1 cellular context compared by ENCODE assay signal in the genomic region with DNA sequence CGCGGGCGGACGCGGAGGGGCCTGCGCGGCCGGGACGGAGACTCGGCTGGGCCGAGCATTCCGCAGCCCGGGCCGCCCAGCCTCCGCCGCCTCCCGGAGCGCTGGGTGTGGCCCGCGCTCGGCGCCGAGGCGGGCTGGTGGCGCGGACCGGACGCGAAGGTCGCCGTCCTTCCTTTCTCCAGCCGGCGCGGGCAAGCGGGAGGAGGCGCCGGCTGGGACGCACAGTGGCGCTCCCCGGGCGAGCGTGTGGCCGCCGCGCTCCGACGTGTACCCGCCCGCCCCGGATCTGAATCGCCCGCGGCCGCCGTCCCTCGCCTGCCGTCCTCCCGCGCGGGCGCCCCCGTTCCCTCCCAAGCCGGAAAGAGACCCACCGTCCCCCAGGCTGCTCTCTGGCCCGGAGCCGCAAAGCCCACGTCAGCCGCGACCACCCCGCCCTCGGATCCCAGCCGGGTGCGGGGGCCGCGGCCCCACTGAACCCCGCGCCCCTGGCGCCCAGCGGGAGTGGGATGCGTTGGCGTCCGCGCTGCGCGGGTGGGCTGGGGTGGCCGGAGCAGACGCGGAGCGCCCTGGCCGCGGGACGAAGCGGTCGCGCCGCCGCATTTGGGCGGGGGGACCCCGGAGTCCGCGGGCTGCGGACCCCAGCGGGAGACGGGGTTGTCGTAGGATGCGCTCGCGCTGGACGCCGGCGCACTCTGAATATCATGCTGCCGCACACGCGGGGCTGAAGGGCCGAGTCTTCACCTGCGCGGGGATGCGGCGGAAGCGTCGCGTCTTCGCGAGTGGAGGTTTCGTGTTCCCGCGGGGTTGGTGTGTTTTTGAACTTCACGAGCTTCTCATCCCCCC.
TF ChIP-seq lines count a peak whose summit lies in the region.

No MANE protein-coding gene starts in this region.

TF ChIP-seq in IMR-90, 13 proteins besides CTCF, POLR2A, EP300 and RAD21:
- TF ChIP-seq MAZ (IDR thresholded peaks at IDR 0.05; ENCODE audit: borderline replicate concordance, low read depth, low read length) (0 out of 2 replicates have a peak, but pooled peaks have one; percentile 17), CHD1 (IDR thresholded peaks at IDR 0.05; ENCODE audit: low read depth, low read length) (no peak), FOS (IDR thresholded peaks at IDR 0.05; ENCODE audit: low read depth, low read length) (no peak), RCOR1 (IDR thresholded peaks at IDR 0.05; ENCODE audit: insufficient replicate concordance, low read length) (no peak), SMC3 (IDR thresholded peaks at IDR 0.05; ENCODE audit: low read depth, low read length) (no peak), RFX5 (IDR thresholded peaks at IDR 0.05; ENCODE audit: low read depth, low read length) (no peak), USF2 (IDR thresholded peaks at IDR 0.05; ENCODE audit: low read depth, low read length) (no peak), MXI1 (IDR thresholded peaks at IDR 0.05; ENCODE audit: borderline replicate concordance, low read depth, low read length) (peak; percentile 74; the same call in 1 of the 2 replicates), NFE2L2 (IDR thresholded peaks at IDR 0.05; ENCODE audit: low read depth, low read length) (no peak)
